Comparison of ENCODE assay signal across 10 cellular contexts in the genomic region with DNA sequence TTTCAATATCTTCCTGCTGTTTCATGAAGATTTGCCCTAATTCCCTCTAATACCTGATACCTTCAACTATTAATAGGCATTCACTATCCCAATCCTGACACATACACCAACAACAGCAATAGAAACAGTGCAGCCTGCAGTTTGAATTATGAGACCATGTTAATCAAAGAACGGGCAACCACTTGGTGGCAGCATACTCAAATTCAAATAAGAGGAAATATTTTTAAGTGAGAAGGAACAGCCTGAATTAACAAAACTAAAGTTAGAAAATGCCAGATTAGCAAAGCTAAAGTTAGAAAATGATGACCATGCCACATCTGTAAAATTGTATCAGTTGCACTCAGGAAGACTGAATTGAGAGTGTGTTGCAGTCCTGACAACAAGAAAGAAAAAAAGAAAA.
DNase-seq lines count a peak whose midpoint lies in the region; FAIRE-seq and TF ChIP-seq lines count a peak whose summit lies in the region.
"Had no signal": no experiment of that assay in that cellular context is flagged by ENCODE, and none has a peak within 500 bp of the region (broad histone marks: within the 10 kb centered on the region; RNA-seq: fewer than 3 reads in every experiment).

No MANE protein-coding gene starts in this region.

- H3K9me3 Mint-ChIP-seq in brain (peaks cover 0 to 3% (median 0%) of the 10 kb centered on the region in 5 experiments), osteocyte (ENCODE audit: unreplicated experiment) (no peaks in the 10 kb centered on the region), glutamatergic neuron (ENCODE audit: unreplicated experiment) (peaks cover 3% of the 10 kb centered on the region)
- H3K9me3 Mint-ChIP-seq: CD4-positive, alpha-beta T cell had no signal

- no peaks in the 10 kb centered on the region for H3K27me3 Mint-ChIP-seq in brain
- H3K27me3 Mint-ChIP-seq in osteocyte (ENCODE audit: unreplicated experiment) = no peaks in the 10 kb centered on the region
- peaks cover 2% of the 10 kb centered on the region for H3K27me3 Mint-ChIP-seq in glutamatergic neuron (ENCODE audit: unreplicated experiment)
- H3K27me3 Mint-ChIP-seq: CD4-positive, alpha-beta T cell had no signal

- no peak for FAIRE-seq in HTR-8/SVneo (lab: Jason Lieb, UNC)

- no peaks in the 10 kb centered on the region for H3K4me1 Mint-ChIP-seq in brain
- H3K4me1 Mint-ChIP-seq in osteocyte (ENCODE audit: unreplicated experiment) = no peaks in the 10 kb centered on the region
- H3K4me1 Mint-ChIP-seq in glutamatergic neuron (ENCODE audit: low read depth, unreplicated experiment) = no peaks in the 10 kb centered on the region

- H3K27ac Mint-ChIP-seq in brain (no peak overlapping the region), osteocyte (ENCODE audit: unreplicated experiment) (no peak overlapping the region), glutamatergic neuron (ENCODE audit: unreplicated experiment) (no peak overlapping the region)
- H3K27ac Mint-ChIP-seq: CD4-positive, alpha-beta T cell had no signal

- DNase-seq in NCI-H2107 treated with DMSO at 0.1 percent for 48 hours (lab: John Stamatoyannopoulos, UW; ENCODE audit: unreplicated experiment) (peak; percentile 13), NCI-H2107 (lab: John Stamatoyannopoulos, UW) (no peak), LNCaP clone FGC (ENCODE audit: low read depth) (peak; percentile 21), osteocyte (ENCODE audit: extremely low spot score, unreplicated experiment) (no peak), HTR-8/SVneo (ENCODE audit: insufficient read length, low spot score) (no peak), glutamatergic neuron (no peak), inferior parietal cortex (ENCODE audit: extremely low spot score) (no peak)
- DNase-seq: activated CD4-positive, alpha-beta T cell treated with anti-CD3 and anti-CD28 coated beads for 1 hour; CD4-positive, alpha-beta T cell had no signal

- H3K36me3 Mint-ChIP-seq in brain (no peaks in the 10 kb centered on the region), osteocyte (ENCODE audit: unreplicated experiment) (no peaks in the 10 kb centered on the region), glutamatergic neuron (ENCODE audit: unreplicated experiment) (no peaks in the 10 kb centered on the region)

- no peak overlapping the region for H3K4me3 Mint-ChIP-seq in brain
- no peak overlapping the region for H3K4me3 Mint-ChIP-seq in osteocyte (ENCODE audit: unreplicated experiment)
- H3K4me3 Mint-ChIP-seq in glutamatergic neuron (ENCODE audit: unreplicated experiment) = no peak overlapping the region
- H3K4me3 Mint-ChIP-seq: CD4-positive, alpha-beta T cell had no signal

- no peak overlapping the region for H3K4me3 ChIP-seq in LNCaP clone FGC (ENCODE audit: low read depth, low read length)

- TF ChIP-seq CTCF in LNCaP clone FGC (IDR thresholded peaks at IDR 0.05; ENCODE audit: control insufficient read depth, extremely low read depth, insufficient read depth) (peak; percentile 46), brain (conservative IDR thresholded peaks at IDR 0.05) (peak; percentile 14 to 28), osteocyte (IDR thresholded peaks at IDR 0.05) (peak; percentile 63), glutamatergic neuron (IDR thresholded peaks at IDR 0.05; ENCODE audit: partially characterized antibody, unreplicated experiment) (no peak)

Comparison
In these comparisons a context has a peak if more than half of its experiments do, and no peak if none do; other contexts are left out.
1. DNase-seq: peak in NCI-H2107 treated with DMSO at 0.1 percent for 48 hours (single experiment) and LNCaP clone FGC (single experiment); none in NCI-H2107 (single experiment), osteocyte (single experiment), HTR-8/SVneo (single experiment), glutamatergic neuron (single experiment) and inferior parietal cortex (single experiment).